ENCODE assay signal across 9 cellular contexts in the genomic region with DNA sequence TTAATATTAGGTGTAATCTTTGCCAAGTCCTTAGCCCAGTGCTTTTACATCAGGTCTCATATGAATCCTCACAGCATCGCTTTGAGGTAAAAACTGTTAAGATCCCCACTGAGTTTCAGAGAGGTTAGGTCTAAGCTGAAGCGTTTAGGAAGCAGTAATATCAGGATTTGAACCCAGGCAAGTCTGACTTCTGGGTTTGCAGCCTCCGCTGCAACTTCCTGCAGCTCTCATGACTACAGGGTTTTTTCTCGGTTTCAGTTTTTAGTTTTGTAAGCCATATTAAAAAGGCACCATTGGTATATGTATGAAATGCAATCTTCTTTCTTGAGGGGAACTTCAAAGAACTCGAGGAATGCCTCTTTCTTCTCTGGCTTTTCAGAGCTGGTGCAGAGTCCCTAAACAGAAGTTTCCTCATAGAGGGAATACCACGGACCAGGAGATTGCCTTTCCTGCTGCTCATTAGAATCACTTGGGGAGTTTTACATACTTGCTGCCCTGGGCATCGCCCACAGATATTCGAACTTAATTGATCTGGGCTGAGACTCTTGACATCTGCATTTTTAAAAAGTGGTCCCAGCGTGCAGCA. TPM values are rescaled to one million over a fixed set of nuclear protein-coding genes. Genes with fewer than 3 reads are reported as not detected.
DNase-seq lines count a peak whose midpoint lies in the region; ATAC-seq, FAIRE-seq and TF ChIP-seq lines count a peak whose summit lies in the region.
"Had no signal": no experiment of that assay in that cellular context is flagged by ENCODE, and none has a peak within 500 bp of the region (broad histone marks: within the 10 kb centered on the region; RNA-seq: fewer than 3 reads in every experiment).

No MANE protein-coding gene starts in this region.

- TF ChIP-seq CTCF in activated B cell treated with CpG ODN at 0.5 μM for 24 hours (IDR thresholded peaks at IDR 0.05), result no peak

- peaks cover 82% of the 10 kb centered on the region for H3K4me1 Mint-ChIP-seq in activated CD4-positive, alpha-beta T cell treated with anti-CD3 and anti-CD28 coated beads for 36 hours
- peaks cover 81% of the 10 kb centered on the region for H3K4me1 Mint-ChIP-seq in activated B cell treated with CpG ODN at 0.5 μM for 24 hours
- peaks cover 64% of the 10 kb centered on the region for H3K4me1 Mint-ChIP-seq in stimulated activated memory B cell treated with anti-CD40 and anti-IgM and Interleukin-4, amounts not matched to agents 10 μg/mL and 1 μg/mL and 100 μg/mL, for 72 hours

- no peaks in the 10 kb centered on the region for H3K27me3 Mint-ChIP-seq in activated CD4-positive, alpha-beta T cell treated with anti-CD3 and anti-CD28 coated beads for 36 hours
- H3K27me3 Mint-ChIP-seq in activated B cell treated with CpG ODN at 0.5 μM for 24 hours, result no peaks in the 10 kb centered on the region
- H3K27me3 Mint-ChIP-seq in stimulated activated memory B cell treated with anti-CD40 and anti-IgM and Interleukin-4, amounts not matched to agents 10 μg/mL and 1 μg/mL and 100 μg/mL, for 72 hours, result no peaks in the 10 kb centered on the region

- peak overlapping the region; percentile 93 for H3K27ac Mint-ChIP-seq in activated CD4-positive, alpha-beta T cell treated with anti-CD3 and anti-CD28 coated beads for 36 hours
- H3K27ac Mint-ChIP-seq in activated B cell treated with CpG ODN at 0.5 μM for 24 hours, result peak overlapping the region; percentile 84
- peak overlapping the region; percentile 74 for H3K27ac Mint-ChIP-seq in stimulated activated memory B cell treated with anti-CD40 and anti-IgM and Interleukin-4, amounts not matched to agents 10 μg/mL and 1 μg/mL and 100 μg/mL, for 72 hours

- peak; percentile 49 for DNase-seq in activated CD4-positive, alpha-beta T cell treated with anti-CD3 and anti-CD28 coated beads for 36 hours
- DNase-seq in activated CD4-positive, alpha-beta T cell treated with anti-CD3 and anti-CD28 coated beads, Interleukin-2, amount 50 U/mL, for 4 hours, result no peak
- DNase-seq in activated B cell treated with CpG ODN at 0.5 μM for 24 hours (no peak), cerebellar cortex (ENCODE audit: low spot score) (no peak), HTR-8/SVneo (ENCODE audit: insufficient read length, low spot score) (no peak), GM03348 (ENCODE audit: low spot score) (no peak)
- DNase-seq: NCI-H526 treated with DMSO at 0.1 percent for 48 hours had no signal

- H3K9me3 Mint-ChIP-seq in activated CD4-positive, alpha-beta T cell treated with anti-CD3 and anti-CD28 coated beads for 36 hours (ENCODE audit: low read depth), result no peaks in the 10 kb centered on the region
- no peaks in the 10 kb centered on the region for H3K9me3 Mint-ChIP-seq in activated B cell treated with CpG ODN at 0.5 μM for 24 hours
- H3K9me3 Mint-ChIP-seq in stimulated activated memory B cell treated with anti-CD40 and anti-IgM and Interleukin-4, amounts not matched to agents 10 μg/mL and 1 μg/mL and 100 μg/mL, for 72 hours, result no peaks in the 10 kb centered on the region

- CTCF ChIA-PET in activated CD4-positive, alpha-beta T cell treated with anti-CD3 and anti-CD28 coated beads for 36 hours (lab: Charles Lee), result interaction anchor here (0.8 to 1.0 kb wide), 4 partner anchors 12 to 210 kb away, joined by 3 read pairs; no protein-coding TSS in a partner anchor
- CTCF ChIA-PET in activated B cell treated with CpG ODN at 0.5 μM for 24 hours (lab: Charles Lee), result no interaction called here

- H3K36me3 Mint-ChIP-seq in activated CD4-positive, alpha-beta T cell treated with anti-CD3 and anti-CD28 coated beads for 36 hours (ENCODE audit: low read depth), result peaks cover 4% of the 10 kb centered on the region
- peaks cover 3% of the 10 kb centered on the region for H3K36me3 Mint-ChIP-seq in activated B cell treated with CpG ODN at 0.5 μM for 24 hours (ENCODE audit: low read depth)
- no peaks in the 10 kb centered on the region for H3K36me3 Mint-ChIP-seq in stimulated activated memory B cell treated with anti-CD40 and anti-IgM and Interleukin-4, amounts not matched to agents 10 μg/mL and 1 μg/mL and 100 μg/mL, for 72 hours

- ATAC-seq in activated CD4-positive, alpha-beta T cell treated with anti-CD3 and anti-CD28 coated beads for 36 hours, result peak; percentile 66
- ATAC-seq in HG02870 (IDR thresholded peaks at IDR 0.05; ENCODE audit: unreplicated experiment) (peak; percentile 56), activated B cell treated with CpG ODN at 0.5 μM for 24 hours (ENCODE audit: low read depth) (peak; percentile 49)
- peak; percentile 68 for ATAC-seq in stimulated activated memory B cell treated with anti-CD40 and anti-IgM and Interleukin-4, amounts not matched to agents 10 μg/mL and 1 μg/mL and 100 μg/mL, for 72 hours

- intact Hi-C loops in activated CD4-positive, alpha-beta T cell treated with anti-CD3 and anti-CD28 coated beads for 36 hours (cut with DNase I, micrococcal nuclease), result loop anchor here (1.0 to 5.0 kb wide), 10 partner anchors 62 to 822 kb away; partner anchors contain the start of genes MAMLD1 (in 1 of the 2), MTMR1 (in 1 of the 2) and VMA21 (in 1 of the 2)
- intact Hi-C loops in activated B cell treated with CpG ODN at 0.5 μM for 24 hours (cut with micrococcal nuclease), result no loop called here

- no peak for FAIRE-seq in HTR-8/SVneo (lab: Jason Lieb, UNC)

- POLR2A ChIA-PET in activated CD4-positive, alpha-beta T cell treated with anti-CD3 and anti-CD28 coated beads for 36 hours (lab: Charles Lee), result interaction anchor here (1.1 to 1.5 kb wide), 4 partner anchors 29 to 129 kb away, joined by 3 to 7 read pairs (median 4); no protein-coding TSS in a partner anchor
- POLR2A ChIA-PET in activated B cell treated with CpG ODN at 0.5 μM for 24 hours (lab: Charles Lee), result interaction anchor here (1.6 kb wide), 1 partner anchor 636 kb away, joined by 6 read pairs; the partner anchor contains the start of gene EOLA2

- H3K4me3 Mint-ChIP-seq in activated CD4-positive, alpha-beta T cell treated with anti-CD3 and anti-CD28 coated beads for 36 hours, result peak overlapping the region; percentile 58
- peak overlapping the region; percentile 72 for H3K4me3 Mint-ChIP-seq in activated B cell treated with CpG ODN at 0.5 μM for 24 hours
- peak overlapping the region; percentile 65 for H3K4me3 Mint-ChIP-seq in stimulated activated memory B cell treated with anti-CD40 and anti-IgM and Interleukin-4, amounts not matched to agents 10 μg/mL and 1 μg/mL and 100 μg/mL, for 72 hours

RNA-seq across cellular contexts. Expression of gene MTM1, which starts 6.5 kb away (rescaled TPM):
- total RNA-seq in activated CD4-positive, alpha-beta T cell treated with anti-CD3 and anti-CD28 coated beads for 36 hours, result 10 to 100 TPM; 23.1 to 31.3 TPM
- 22.0 and 24.4 TPM in 2 replicates for total RNA-seq in activated B cell treated with CpG ODN at 0.5 μM for 24 hours
